Comparison of ENCODE assay signal across 1 cellular context in the genomic region with DNA sequence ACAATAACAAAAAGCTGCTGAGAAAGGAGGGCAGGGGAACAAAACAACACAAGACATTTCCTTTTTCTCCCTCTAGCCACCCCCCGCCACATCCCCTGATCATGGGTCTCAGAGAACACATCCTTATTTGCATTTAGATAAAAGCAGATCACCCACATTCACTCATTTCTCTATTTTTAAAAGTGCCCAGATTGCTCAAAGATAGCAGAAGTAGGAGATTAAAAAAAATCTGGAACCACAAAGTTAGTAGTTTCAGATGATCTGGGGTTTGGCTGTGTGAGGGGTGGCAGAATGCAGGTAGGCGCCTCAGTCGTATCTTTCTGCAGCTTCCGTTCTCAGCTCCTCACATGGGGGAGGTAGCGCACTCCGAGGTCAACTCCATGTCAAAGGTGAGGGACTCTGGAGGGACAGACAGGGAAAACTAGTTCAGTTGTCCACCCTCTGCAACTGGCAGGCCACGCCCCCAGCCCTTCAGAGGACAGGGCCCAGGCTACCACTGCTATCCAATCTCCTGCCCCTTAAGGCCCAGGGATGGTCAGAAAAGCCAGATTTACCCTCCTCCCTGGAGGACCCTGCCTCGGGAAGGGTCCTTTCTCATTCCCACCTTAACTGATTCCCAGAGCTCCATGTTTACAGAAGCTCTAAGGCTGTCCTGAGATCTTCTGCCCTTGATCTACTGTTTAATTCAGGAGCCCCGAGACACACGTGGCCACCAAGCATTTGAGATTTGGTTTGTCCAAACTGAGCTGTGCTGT.
A peak's percentile ranks its signal among the peaks of the same experiment; 100 is the strongest.
TF ChIP-seq lines count a peak whose summit lies in the region.

No MANE protein-coding gene starts in this region.

TF ChIP-seq in K562, 482 proteins besides CTCF, POLR2A, EP300 and RAD21 (continues in another document):
- TF ChIP-seq, protein P1, sequence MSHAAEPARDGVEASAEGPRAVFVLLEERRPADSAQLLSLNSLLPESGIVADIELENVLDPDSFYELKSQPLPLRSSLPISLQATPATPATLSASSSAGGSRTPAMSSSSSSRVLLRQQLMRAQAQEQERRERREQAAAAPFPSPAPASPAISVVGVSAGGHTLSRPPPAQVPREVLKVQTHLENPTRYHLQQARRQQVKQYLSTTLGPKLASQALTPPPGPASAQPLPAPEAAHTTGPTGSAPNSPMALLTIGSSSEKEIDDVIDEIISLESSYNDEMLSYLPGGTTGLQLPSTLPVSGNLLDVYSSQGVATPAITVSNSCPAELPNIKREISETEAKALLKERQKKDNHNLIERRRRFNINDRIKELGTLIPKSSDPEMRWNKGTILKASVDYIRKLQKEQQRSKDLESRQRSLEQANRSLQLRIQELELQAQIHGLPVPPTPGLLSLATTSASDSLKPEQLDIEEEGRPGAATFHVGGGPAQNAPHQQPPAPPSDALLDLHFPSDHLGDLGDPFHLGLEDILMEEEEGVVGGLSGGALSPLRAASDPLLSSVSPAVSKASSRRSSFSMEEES (CRISPR knock-in tag; IDR thresholded peaks at IDR 0.05): no peak
- no peak for TF ChIP-seq SAFB (IDR thresholded peaks at IDR 0.05; ENCODE audit: borderline replicate concordance, low read depth, low read length)
- TF ChIP-seq ETV5 (CRISPR knock-in tag; IDR thresholded peaks at IDR 0.05; ENCODE audit: low read depth): peak; percentile 89
- TF ChIP-seq RBM25 (IDR thresholded peaks at IDR 0.05; ENCODE audit: low read depth, low read length, severe bottlenecking): no peak
- TF ChIP-seq, protein P2, sequence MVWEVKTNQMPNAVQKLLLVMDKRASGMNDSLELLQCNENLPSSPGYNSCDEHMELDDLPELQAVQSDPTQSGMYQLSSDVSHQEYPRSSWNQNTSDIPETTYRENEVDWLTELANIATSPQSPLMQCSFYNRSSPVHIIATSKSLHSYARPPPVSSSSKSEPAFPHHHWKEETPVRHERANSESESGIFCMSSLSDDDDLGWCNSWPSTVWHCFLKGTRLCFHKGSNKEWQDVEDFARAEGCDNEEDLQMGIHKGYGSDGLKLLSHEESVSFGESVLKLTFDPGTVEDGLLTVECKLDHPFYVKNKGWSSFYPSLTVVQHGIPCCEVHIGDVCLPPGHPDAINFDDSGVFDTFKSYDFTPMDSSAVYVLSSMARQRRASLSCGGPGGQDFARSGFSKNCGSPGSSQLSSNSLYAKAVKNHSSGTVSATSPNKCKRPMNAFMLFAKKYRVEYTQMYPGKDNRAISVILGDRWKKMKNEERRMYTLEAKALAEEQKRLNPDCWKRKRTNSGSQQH (CRISPR knock-in tag; IDR thresholded peaks at IDR 0.05): no peak
- TF ChIP-seq, protein P3, sequence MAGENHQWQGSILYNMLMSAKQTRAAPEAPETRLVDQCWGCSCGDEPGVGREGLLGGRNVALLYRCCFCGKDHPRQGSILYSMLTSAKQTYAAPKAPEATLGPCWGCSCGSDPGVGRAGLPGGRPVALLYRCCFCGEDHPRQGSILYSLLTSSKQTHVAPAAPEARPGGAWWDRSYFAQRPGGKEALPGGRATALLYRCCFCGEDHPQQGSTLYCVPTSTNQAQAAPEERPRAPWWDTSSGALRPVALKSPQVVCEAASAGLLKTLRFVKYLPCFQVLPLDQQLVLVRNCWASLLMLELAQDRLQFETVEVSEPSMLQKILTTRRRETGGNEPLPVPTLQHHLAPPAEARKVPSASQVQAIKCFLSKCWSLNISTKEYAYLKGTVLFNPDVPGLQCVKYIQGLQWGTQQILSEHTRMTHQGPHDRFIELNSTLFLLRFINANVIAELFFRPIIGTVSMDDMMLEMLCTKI (IDR thresholded peaks at IDR 0.05; ENCODE audit: partially characterized antibody): no peak
- no peak for TF ChIP-seq CHCHD3 (CRISPR knock-in tag; IDR thresholded peaks at IDR 0.05)
- TF ChIP-seq ZNF174 (CRISPR knock-in tag; IDR thresholded peaks at IDR 0.05): no peak
- 0 out of 2 replicates have a peak, but pooled peaks have one; percentile 20 for TF ChIP-seq THRAP3 (IDR thresholded peaks at IDR 0.05; ENCODE audit: borderline replicate concordance)
- TF ChIP-seq BCOR (IDR thresholded peaks at IDR 0.05): no peak
- TF ChIP-seq FOXA1 (IDR thresholded peaks at IDR 0.05; ENCODE audit: borderline replicate concordance): no peak
- TF ChIP-seq PCBP1 (IDR thresholded peaks at IDR 0.05; ENCODE audit: low read depth, low read length, poor library complexity, severe bottlenecking): no peak
- no peak for TF ChIP-seq ZNF263 (CRISPR knock-in tag; IDR thresholded peaks at IDR 0.05; ENCODE audit: borderline replicate concordance)
- no peak for TF ChIP-seq COPS2 (conservative IDR thresholded peaks at IDR 0.05)
- TF ChIP-seq MAFF (IDR thresholded peaks at IDR 0.05; ENCODE audit: low read length): no peak
- TF ChIP-seq ARHGAP35 (IDR thresholded peaks at IDR 0.05; ENCODE audit: partially characterized antibody): no peak
- TF ChIP-seq BHLHE40 (IDR thresholded peaks at IDR 0.05; ENCODE audit: low read length): 0 out of 2 replicates have a peak, but pooled peaks have one; percentile 8
- TF ChIP-seq MCM3 (IDR thresholded peaks at IDR 0.05): no peak
- no peak for TF ChIP-seq PTRF (tag; IDR thresholded peaks at IDR 0.05)
- TF ChIP-seq, protein P4, sequence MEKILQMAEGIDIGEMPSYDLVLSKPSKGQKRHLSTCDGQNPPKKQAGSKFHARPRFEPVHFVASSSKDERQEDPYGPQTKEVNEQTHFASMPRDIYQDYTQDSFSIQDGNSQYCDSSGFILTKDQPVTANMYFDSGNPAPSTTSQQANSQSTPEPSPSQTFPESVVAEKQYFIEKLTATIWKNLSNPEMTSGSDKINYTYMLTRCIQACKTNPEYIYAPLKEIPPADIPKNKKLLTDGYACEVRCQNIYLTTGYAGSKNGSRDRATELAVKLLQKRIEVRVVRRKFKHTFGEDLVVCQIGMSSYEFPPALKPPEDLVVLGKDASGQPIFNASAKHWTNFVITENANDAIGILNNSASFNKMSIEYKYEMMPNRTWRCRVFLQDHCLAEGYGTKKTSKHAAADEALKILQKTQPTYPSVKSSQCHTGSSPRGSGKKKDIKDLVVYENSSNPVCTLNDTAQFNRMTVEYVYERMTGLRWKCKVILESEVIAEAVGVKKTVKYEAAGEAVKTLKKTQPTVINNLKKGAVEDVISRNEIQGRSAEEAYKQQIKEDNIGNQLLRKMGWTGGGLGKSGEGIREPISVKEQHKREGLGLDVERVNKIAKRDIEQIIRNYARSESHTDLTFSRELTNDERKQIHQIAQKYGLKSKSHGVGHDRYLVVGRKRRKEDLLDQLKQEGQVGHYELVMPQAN (IDR thresholded peaks at IDR 0.05; ENCODE audit: borderline replicate concordance): no peak
- TF ChIP-seq JUNB (CRISPR knock-in tag; conservative IDR thresholded peaks at IDR 0.05): 0 out of 2 replicates have a peak, but pooled peaks have one; percentile 30
- TF ChIP-seq, protein P5, sequence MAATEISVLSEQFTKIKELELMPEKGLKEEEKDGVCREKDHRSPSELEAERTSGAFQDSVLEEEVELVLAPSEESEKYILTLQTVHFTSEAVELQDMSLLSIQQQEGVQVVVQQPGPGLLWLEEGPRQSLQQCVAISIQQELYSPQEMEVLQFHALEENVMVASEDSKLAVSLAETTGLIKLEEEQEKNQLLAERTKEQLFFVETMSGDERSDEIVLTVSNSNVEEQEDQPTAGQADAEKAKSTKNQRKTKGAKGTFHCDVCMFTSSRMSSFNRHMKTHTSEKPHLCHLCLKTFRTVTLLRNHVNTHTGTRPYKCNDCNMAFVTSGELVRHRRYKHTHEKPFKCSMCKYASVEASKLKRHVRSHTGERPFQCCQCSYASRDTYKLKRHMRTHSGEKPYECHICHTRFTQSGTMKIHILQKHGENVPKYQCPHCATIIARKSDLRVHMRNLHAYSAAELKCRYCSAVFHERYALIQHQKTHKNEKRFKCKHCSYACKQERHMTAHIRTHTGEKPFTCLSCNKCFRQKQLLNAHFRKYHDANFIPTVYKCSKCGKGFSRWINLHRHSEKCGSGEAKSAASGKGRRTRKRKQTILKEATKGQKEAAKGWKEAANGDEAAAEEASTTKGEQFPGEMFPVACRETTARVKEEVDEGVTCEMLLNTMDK (IDR thresholded peaks at IDR 0.05; ENCODE audit: borderline replicate concordance, insufficient read depth, low read depth, low read length, poor library complexity, severe bottlenecking): no peak
- no peak for TF ChIP-seq KLF10 (CRISPR knock-in tag; IDR thresholded peaks at IDR 0.05)
- peak; percentile 55 for TF ChIP-seq JUND (IDR thresholded peaks at IDR 0.05; ENCODE audit: borderline replicate concordance, low read depth, low read length)
- peak; percentile 68; the same call in 1 of the 3 replicates for TF ChIP-seq JUND (tag; IDR thresholded peaks at IDR 0.05; ENCODE audit: borderline replicate concordance, low read depth, low read length)
- TF ChIP-seq IFI16 (CRISPR knock-in tag; IDR thresholded peaks at IDR 0.05): no peak
- TF ChIP-seq, protein P6, sequence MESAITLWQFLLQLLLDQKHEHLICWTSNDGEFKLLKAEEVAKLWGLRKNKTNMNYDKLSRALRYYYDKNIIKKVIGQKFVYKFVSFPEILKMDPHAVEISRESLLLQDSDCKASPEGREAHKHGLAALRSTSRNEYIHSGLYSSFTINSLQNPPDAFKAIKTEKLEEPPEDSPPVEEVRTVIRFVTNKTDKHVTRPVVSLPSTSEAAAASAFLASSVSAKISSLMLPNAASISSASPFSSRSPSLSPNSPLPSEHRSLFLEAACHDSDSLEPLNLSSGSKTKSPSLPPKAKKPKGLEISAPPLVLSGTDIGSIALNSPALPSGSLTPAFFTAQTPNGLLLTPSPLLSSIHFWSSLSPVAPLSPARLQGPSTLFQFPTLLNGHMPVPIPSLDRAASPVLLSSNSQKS (CRISPR knock-in tag; IDR thresholded peaks at IDR 0.05): no peak
- TF ChIP-seq, protein P7, sequence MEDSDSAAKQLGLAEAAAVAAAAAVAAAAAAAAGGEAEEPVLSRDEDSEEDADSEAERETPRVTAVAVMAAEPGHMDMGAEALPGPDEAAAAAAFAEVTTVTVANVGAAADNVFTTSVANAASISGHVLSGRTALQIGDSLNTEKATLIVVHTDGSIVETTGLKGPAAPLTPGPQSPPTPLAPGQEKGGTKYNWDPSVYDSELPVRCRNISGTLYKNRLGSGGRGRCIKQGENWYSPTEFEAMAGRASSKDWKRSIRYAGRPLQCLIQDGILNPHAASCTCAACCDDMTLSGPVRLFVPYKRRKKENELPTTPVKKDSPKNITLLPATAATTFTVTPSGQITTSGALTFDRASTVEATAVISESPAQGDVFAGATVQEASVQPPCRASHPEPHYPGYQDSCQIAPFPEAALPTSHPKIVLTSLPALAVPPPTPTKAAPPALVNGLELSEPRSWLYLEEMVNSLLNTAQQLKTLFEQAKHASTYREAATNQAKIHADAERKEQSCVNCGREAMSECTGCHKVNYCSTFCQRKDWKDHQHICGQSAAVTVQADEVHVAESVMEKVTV (CRISPR knock-in tag; IDR thresholded peaks at IDR 0.05): no peak
- TF ChIP-seq CSDE1 (IDR thresholded peaks at IDR 0.05): no peak
- TF ChIP-seq HDAC6 (IDR thresholded peaks at IDR 0.05; ENCODE audit: low read depth, low read length): no peak
- no peak for TF ChIP-seq WHSC1 (IDR thresholded peaks at IDR 0.05; ENCODE audit: low read length)
- TF ChIP-seq, protein P8, sequence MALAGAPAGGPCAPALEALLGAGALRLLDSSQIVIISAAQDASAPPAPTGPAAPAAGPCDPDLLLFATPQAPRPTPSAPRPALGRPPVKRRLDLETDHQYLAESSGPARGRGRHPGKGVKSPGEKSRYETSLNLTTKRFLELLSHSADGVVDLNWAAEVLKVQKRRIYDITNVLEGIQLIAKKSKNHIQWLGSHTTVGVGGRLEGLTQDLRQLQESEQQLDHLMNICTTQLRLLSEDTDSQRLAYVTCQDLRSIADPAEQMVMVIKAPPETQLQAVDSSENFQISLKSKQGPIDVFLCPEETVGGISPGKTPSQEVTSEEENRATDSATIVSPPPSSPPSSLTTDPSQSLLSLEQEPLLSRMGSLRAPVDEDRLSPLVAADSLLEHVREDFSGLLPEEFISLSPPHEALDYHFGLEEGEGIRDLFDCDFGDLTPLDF (CRISPR knock-in tag; IDR thresholded peaks at IDR 0.05): no peak
- no peak for TF ChIP-seq POLR3A (IDR thresholded peaks at IDR 0.05; ENCODE audit: borderline replicate concordance, extremely low read depth, insufficient read depth, insufficient read length)
- no peak for TF ChIP-seq FIP1L1 (IDR thresholded peaks at IDR 0.05; ENCODE audit: low read depth, low read length, poor library complexity, severe bottlenecking)
- TF ChIP-seq, protein P9, sequence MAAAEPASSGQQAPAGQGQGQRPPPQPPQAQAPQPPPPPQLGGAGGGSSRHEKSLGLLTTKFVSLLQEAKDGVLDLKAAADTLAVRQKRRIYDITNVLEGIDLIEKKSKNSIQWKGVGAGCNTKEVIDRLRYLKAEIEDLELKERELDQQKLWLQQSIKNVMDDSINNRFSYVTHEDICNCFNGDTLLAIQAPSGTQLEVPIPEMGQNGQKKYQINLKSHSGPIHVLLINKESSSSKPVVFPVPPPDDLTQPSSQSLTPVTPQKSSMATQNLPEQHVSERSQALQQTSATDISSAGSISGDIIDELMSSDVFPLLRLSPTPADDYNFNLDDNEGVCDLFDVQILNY (CRISPR knock-in tag; IDR thresholded peaks at IDR 0.05): no peak
- TF ChIP-seq ZNF766 (CRISPR knock-in tag; conservative IDR thresholded peaks at IDR 0.05): no peak; the same call in 1 of the 2 replicates
- 0 out of 2 replicates have a peak, but pooled peaks have one; percentile 2 for TF ChIP-seq ZNF23 (CRISPR knock-in tag; IDR thresholded peaks at IDR 0.05)
- TF ChIP-seq ZNF583 (CRISPR knock-in tag; IDR thresholded peaks at IDR 0.05): peak; percentile 91
- TF ChIP-seq, protein P10, sequence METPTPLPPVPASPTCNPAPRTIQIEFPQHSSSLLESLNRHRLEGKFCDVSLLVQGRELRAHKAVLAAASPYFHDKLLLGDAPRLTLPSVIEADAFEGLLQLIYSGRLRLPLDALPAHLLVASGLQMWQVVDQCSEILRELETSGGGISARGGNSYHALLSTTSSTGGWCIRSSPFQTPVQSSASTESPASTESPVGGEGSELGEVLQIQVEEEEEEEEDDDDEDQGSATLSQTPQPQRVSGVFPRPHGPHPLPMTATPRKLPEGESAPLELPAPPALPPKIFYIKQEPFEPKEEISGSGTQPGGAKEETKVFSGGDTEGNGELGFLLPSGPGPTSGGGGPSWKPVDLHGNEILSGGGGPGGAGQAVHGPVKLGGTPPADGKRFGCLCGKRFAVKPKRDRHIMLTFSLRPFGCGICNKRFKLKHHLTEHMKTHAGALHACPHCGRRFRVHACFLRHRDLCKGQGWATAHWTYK (CRISPR knock-in tag; IDR thresholded peaks at IDR 0.05): no peak
- TF ChIP-seq, protein P11, sequence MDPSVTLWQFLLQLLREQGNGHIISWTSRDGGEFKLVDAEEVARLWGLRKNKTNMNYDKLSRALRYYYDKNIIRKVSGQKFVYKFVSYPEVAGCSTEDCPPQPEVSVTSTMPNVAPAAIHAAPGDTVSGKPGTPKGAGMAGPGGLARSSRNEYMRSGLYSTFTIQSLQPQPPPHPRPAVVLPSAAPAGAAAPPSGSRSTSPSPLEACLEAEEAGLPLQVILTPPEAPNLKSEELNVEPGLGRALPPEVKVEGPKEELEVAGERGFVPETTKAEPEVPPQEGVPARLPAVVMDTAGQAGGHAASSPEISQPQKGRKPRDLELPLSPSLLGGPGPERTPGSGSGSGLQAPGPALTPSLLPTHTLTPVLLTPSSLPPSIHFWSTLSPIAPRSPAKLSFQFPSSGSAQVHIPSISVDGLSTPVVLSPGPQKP (CRISPR knock-in tag; IDR thresholded peaks at IDR 0.05): no peak
- no peak for TF ChIP-seq ZBED1 (IDR thresholded peaks at IDR 0.05)
- no peak for TF ChIP-seq ARNT (IDR thresholded peaks at IDR 0.05)
- no peak for TF ChIP-seq BCL6 (CRISPR knock-in tag; IDR thresholded peaks at IDR 0.05)
